Comparison of ENCODE assay signal across 32 cellular contexts in the genomic region with DNA sequence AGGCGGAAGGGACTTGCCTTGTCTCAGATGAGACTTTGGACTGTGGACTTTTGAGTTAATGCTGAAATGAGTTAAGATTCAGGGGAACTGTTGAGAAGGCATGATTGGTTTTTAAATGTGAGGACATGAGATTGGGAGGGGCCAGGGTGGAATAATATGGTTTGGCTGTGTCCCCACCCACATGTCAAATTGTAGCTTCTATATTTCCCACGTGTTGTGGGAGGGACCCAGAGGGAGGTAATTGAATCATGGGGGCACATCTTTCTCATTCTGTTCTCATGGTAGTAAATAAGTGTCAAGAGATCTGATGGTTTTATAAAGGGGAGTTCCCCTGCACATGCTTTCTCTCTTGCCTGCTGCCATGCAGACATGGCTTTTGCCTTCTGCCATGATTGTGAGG.
"Had no signal": no experiment of that assay in that cellular context is flagged by ENCODE, and none has a peak within 500 bp of the region (broad histone marks: within the 10 kb centered on the region; RNA-seq: fewer than 3 reads in every experiment).

No MANE protein-coding gene starts in this region.

- H3K4me1 ChIP-seq: ascending aorta, breast epithelium, esophagus muscularis mucosa, foreskin keratinocyte, gastrocnemius medialis had no signal

- H3K36me3 ChIP-seq: ascending aorta, breast epithelium, cardiac muscle cell, esophagus muscularis mucosa, gastrocnemius medialis, WERI-Rb-1 had no signal

- H3K36me3 Mint-ChIP-seq: activated naive CD4-positive, alpha-beta T cell treated with anti-CD3 and anti-CD28 coated beads, Interleukin-2, amount 10 ng/mL, durations not matched to agents 7 days and 5 days; activated naive CD4-positive, alpha-beta T cell treated with anti-CD3 and anti-CD28 coated beads, Interleukin-2, amount 50 U/mL, for 72 hours; activated naive CD8-positive, alpha-beta T cell treated with anti-CD3 and anti-CD28 coated beads, Interleukin-2, amount 10 ng/mL, durations not matched to agents 7 days and 5 days; brain had no signal

- H3K27me3 ChIP-seq: ascending aorta, breast epithelium, cardiac muscle cell, esophagus muscularis mucosa, foreskin keratinocyte, gastrocnemius medialis had no signal

- H3K4me1 Mint-ChIP-seq: activated B cell treated with CpG ODN at 0.5 μM for 24 hours; activated naive CD4-positive, alpha-beta T cell treated with anti-CD3 and anti-CD28 coated beads, Interleukin-2, amount 10 ng/mL, durations not matched to agents 7 days and 5 days; activated naive CD8-positive, alpha-beta T cell treated with anti-CD3 and anti-CD28 coated beads, Interleukin-2, amount 10 ng/mL, durations not matched to agents 7 days and 5 days had no signal

- ATAC-seq: activated CD4-positive, CD25-positive, alpha-beta regulatory T cell treated with anti-CD3 and anti-CD28 coated beads, Interleukin-2, amount 50 U/mL, for 24 hours; activated CD8-positive, alpha-beta T cell treated with anti-CD3 and anti-CD28 coated beads for 36 hours; activated naive CD4-positive, alpha-beta T cell treated with anti-CD3 and anti-CD28 coated beads, Interleukin-2, amount 50 U/mL, for 72 hours; activated T-cell treated with anti-CD3 and anti-CD28 coated beads, Interleukin-2, amount 50 U/mL, for 72 hours; foreskin keratinocyte; gastrocnemius medialis had no signal

- H3K27me3 Mint-ChIP-seq: activated B cell treated with CpG ODN at 0.5 μM for 24 hours; brain; dendritic cell treated with granulocyte-macrophage colony-stimulating factor and Interleukin-4, amounts not matched to agents 40 ng/mL and 50 ng/mL, for 4 days had no signal

- H3K4me3 ChIP-seq: ascending aorta, breast epithelium, cardiac muscle cell, coronary artery, dorsolateral prefrontal cortex, esophagus muscularis mucosa, gastrocnemius medialis had no signal

- H3K27ac Mint-ChIP-seq: activated B cell treated with CpG ODN at 0.5 μM for 24 hours; activated CD8-positive, alpha-beta T cell treated with anti-CD3 and anti-CD28 coated beads for 36 hours; activated naive CD4-positive, alpha-beta T cell treated with anti-CD3 and anti-CD28 coated beads, Interleukin-2, amount 10 ng/mL, durations not matched to agents 7 days and 5 days; activated naive CD4-positive, alpha-beta T cell treated with anti-CD3 and anti-CD28 coated beads, Interleukin-2, amount 50 U/mL, for 72 hours; activated naive CD8-positive, alpha-beta T cell treated with anti-CD3 and anti-CD28 coated beads, Interleukin-2, amount 10 ng/mL, durations not matched to agents 7 days and 5 days; activated T-cell treated with anti-CD3 and anti-CD28 coated beads, Interleukin-2, amount 50 U/mL, for 72 hours; dendritic cell treated with granulocyte-macrophage colony-stimulating factor and Interleukin-4, amounts not matched to agents 40 ng/mL and 50 ng/mL, for 4 days had no signal

- DNase-seq: activated B cell treated with CpG ODN at 0.5 μM for 24 hours; activated CD4-positive, alpha-beta T cell treated with anti-CD3 and anti-CD28 coated beads for 48 hours; activated CD4-positive, alpha-beta T cell treated with anti-CD3 and anti-CD28 coated beads, Interleukin-2, amount 50 U/mL, for 1 hour; activated CD4-positive, alpha-beta T cell treated with anti-CD3 and anti-CD28 coated beads, Interleukin-2, amount 50 U/mL, for 48 hours; activated CD8-positive, alpha-beta memory T cell treated with anti-CD3 and anti-CD28 coated beads for 24 hours; activated CD8-positive, alpha-beta memory T cell treated with anti-CD3 and anti-CD28 coated beads, Interleukin-2, amount 50 U/mL, for 4 hours; activated CD8-positive, alpha-beta T cell treated with anti-CD3 and anti-CD28 coated beads for 36 hours; activated gamma-delta T cell; activated naive CD4-positive, alpha-beta T cell; activated naive CD4-positive, alpha-beta T cell treated with anti-CD3 and anti-CD28 coated beads, Interleukin-2, amount 10 ng/mL, durations not matched to agents 7 days and 5 days; activated naive CD8-positive, alpha-beta T cell treated with anti-CD3 and anti-CD28 coated beads, Interleukin-2, amount 10 ng/mL, durations not matched to agents 7 days and 5 days; activated T-cell treated with anti-CD3 and anti-CD28 coated beads, Interleukin-2, amount 50 U/mL, for 1 hour; activated T-cell treated with anti-CD3 and anti-CD28 coated beads, Interleukin-2, amount 50 U/mL, for 72 hours; central memory CD4-positive, alpha-beta T cell; cerebellar nuclear complex; dorsolateral prefrontal cortex; effector memory CD4-positive, alpha-beta T cell; erythroblast; foreskin keratinocyte; gastrocnemius medialis; glutamatergic neuron; T-helper 2 cell; WERI-Rb-1 had no signal

- H3K9me3 Mint-ChIP-seq: activated B cell treated with CpG ODN at 0.5 μM for 24 hours; activated CD8-positive, alpha-beta T cell treated with anti-CD3 and anti-CD28 coated beads for 36 hours; activated naive CD4-positive, alpha-beta T cell treated with anti-CD3 and anti-CD28 coated beads, Interleukin-2, amount 10 ng/mL, durations not matched to agents 7 days and 5 days; activated naive CD4-positive, alpha-beta T cell treated with anti-CD3 and anti-CD28 coated beads, Interleukin-2, amount 50 U/mL, for 72 hours; activated naive CD8-positive, alpha-beta T cell treated with anti-CD3 and anti-CD28 coated beads, Interleukin-2, amount 10 ng/mL, durations not matched to agents 7 days and 5 days; activated T-cell treated with anti-CD3 and anti-CD28 coated beads, Interleukin-2, amount 50 U/mL, for 72 hours; dendritic cell treated with granulocyte-macrophage colony-stimulating factor and Interleukin-4, amounts not matched to agents 40 ng/mL and 50 ng/mL, for 4 days had no signal

- H3K9me3 ChIP-seq: ascending aorta, breast epithelium, esophagus muscularis mucosa, gastrocnemius medialis had no signal

- H3K27ac ChIP-seq: ascending aorta, breast epithelium, cardiac muscle cell, coronary artery, dorsolateral prefrontal cortex, esophagus muscularis mucosa, foreskin keratinocyte, gastrocnemius medialis, WERI-Rb-1 had no signal

- H3K4me3 Mint-ChIP-seq: activated B cell treated with CpG ODN at 0.5 μM for 24 hours; activated CD8-positive, alpha-beta T cell treated with anti-CD3 and anti-CD28 coated beads for 36 hours; activated naive CD4-positive, alpha-beta T cell treated with anti-CD3 and anti-CD28 coated beads, Interleukin-2, amount 10 ng/mL, durations not matched to agents 7 days and 5 days; activated naive CD8-positive, alpha-beta T cell treated with anti-CD3 and anti-CD28 coated beads, Interleukin-2, amount 10 ng/mL, durations not matched to agents 7 days and 5 days; activated T-cell treated with anti-CD3 and anti-CD28 coated beads, Interleukin-2, amount 50 U/mL, for 72 hours; brain; dendritic cell treated with granulocyte-macrophage colony-stimulating factor and Interleukin-4, amounts not matched to agents 40 ng/mL and 50 ng/mL, for 4 days had no signal
